16 cellular contexts compared by ENCODE assay signal in genomic region chr6:50889912-50890311, GRCh38.
DNase-seq lines count a peak whose midpoint lies in the region; ATAC-seq and TF ChIP-seq lines count a peak whose summit lies in the region.
"Had no signal": no experiment of that assay in that cellular context is flagged by ENCODE, and none has a peak within 500 bp of the region (broad histone marks: within the 10 kb centered on the region; RNA-seq: fewer than 3 reads in every experiment).

No MANE protein-coding gene starts in this region.

- no peaks in the 10 kb centered on the region for H3K36me3 Mint-ChIP-seq in endodermal cell (ENCODE audit: low read depth)
- no peaks in the 10 kb centered on the region for H3K36me3 Mint-ChIP-seq in activated CD8-positive, alpha-beta T cell treated with anti-CD3 and anti-CD28 coated beads for 36 hours (ENCODE audit: low read depth)
- H3K36me3 Mint-ChIP-seq in activated T-cell treated with anti-CD3 and anti-CD28 coated beads, Interleukin-2, amount 50 U/mL, for 24 hours (ENCODE audit: low read depth), result no peaks in the 10 kb centered on the region
- H3K36me3 Mint-ChIP-seq: CD4-positive, alpha-beta memory T cell had no signal

- no peaks in the 10 kb centered on the region for H3K36me3 ChIP-seq in SK-N-MC (ENCODE audit: insufficient read depth, low read length)
- H3K36me3 ChIP-seq in endodermal cell (ENCODE audit: control insufficient read depth, insufficient read depth, low read length), result no peaks in the 10 kb centered on the region

- TF ChIP-seq CTCF in endodermal cell (conservative IDR thresholded peaks at IDR 0.05) (no peak), dorsolateral prefrontal cortex (IDR thresholded peaks at IDR 0.05 in 54 of 56, conservative IDR thresholded peaks at IDR 0.05 in 2 of 56; ENCODE audit: low read depth in 1 of 56, partially characterized antibody in 56 of 56) (no peak)
- TF ChIP-seq CTCF in activated CD8-positive, alpha-beta T cell treated with anti-CD3 and anti-CD28 coated beads for 36 hours (IDR thresholded peaks at IDR 0.05), result no peak

- DNase-seq in NCI-H69 (lab: John Stamatoyannopoulos, UW), result peak; percentile 83
- DNase-seq in SK-N-MC (ENCODE audit: low read depth, low spot score), result no peak
- DNase-seq in endodermal cell, result no peak
- DNase-seq in retina, result peak; percentile 9
- DNase-seq in activated CD8-positive, alpha-beta T cell treated with anti-CD3 and anti-CD28 coated beads for 36 hours, result no peak
- no peak for DNase-seq in dorsolateral prefrontal cortex
- DNase-seq in activated T-cell treated with anti-CD3 and anti-CD28 coated beads, Interleukin-2, amount 50 U/mL, for 24 hours, result no peak
- DNase-seq: C1 segment of cervical spinal cord; Calu3; CD4-positive, alpha-beta memory T cell; COR-L47; DMS53; DMS79 treated with DMSO at 0.1 percent for 48 hours; GM23248; H7; HCEC 1CT had no signal

- intact Hi-C loops in activated CD8-positive, alpha-beta T cell treated with anti-CD3 and anti-CD28 coated beads for 36 hours (cut with micrococcal nuclease), result no loop called here
- intact Hi-C loops in dorsolateral prefrontal cortex (cut with DNase I), result no loop called here

- H3K27me3 ChIP-seq in endodermal cell (ENCODE audit: control insufficient read depth, insufficient read depth, low read length, poor library complexity, severe bottlenecking) (no peaks in the 10 kb centered on the region), dorsolateral prefrontal cortex (peaks cover 0 to 6% (median 0%) of the 10 kb centered on the region in 45 donors)

- H3K27me3 Mint-ChIP-seq in endodermal cell (ENCODE audit: insufficient read depth), result peaks cover 9% of the 10 kb centered on the region
- H3K27me3 Mint-ChIP-seq in activated CD8-positive, alpha-beta T cell treated with anti-CD3 and anti-CD28 coated beads for 36 hours, result no peaks in the 10 kb centered on the region
- no peaks in the 10 kb centered on the region for H3K27me3 Mint-ChIP-seq in activated T-cell treated with anti-CD3 and anti-CD28 coated beads, Interleukin-2, amount 50 U/mL, for 24 hours
- H3K27me3 Mint-ChIP-seq: CD4-positive, alpha-beta memory T cell had no signal

- H3K27ac ChIP-seq in SK-N-MC, result peak overlapping the region; percentile 94
- H3K27ac ChIP-seq in endodermal cell (ENCODE audit: low read depth, low read length), result peak overlapping the region; percentile 49
- H3K27ac ChIP-seq in dorsolateral prefrontal cortex, result no peak overlapping the region
- H3K27ac ChIP-seq: GM23248 had no signal

- no peaks in the 10 kb centered on the region for H3K4me1 ChIP-seq in endodermal cell (ENCODE audit: control insufficient read depth, insufficient read depth, low read length)

- H3K9me3 ChIP-seq in SK-N-MC (ENCODE audit: low read depth, low read length) (no peaks in the 10 kb centered on the region), endodermal cell (ENCODE audit: control insufficient read depth, low read length) (no peaks in the 10 kb centered on the region)

- ATAC-seq in activated CD8-positive, alpha-beta T cell treated with anti-CD3 and anti-CD28 coated beads for 36 hours, result no peak

- WGBS in endodermal cell (ENCODE audit: insufficient coverage in 1 of 2, insufficient read length in 1 of 2), 2 experiments, result 29% methylated on average over 1 of the region's 2 CpGs; no CpG with 5 or more reads in 1 of the 2 experiments

- no peaks in the 10 kb centered on the region for H3K4me1 Mint-ChIP-seq in endodermal cell
- no peaks in the 10 kb centered on the region for H3K4me1 Mint-ChIP-seq in activated CD8-positive, alpha-beta T cell treated with anti-CD3 and anti-CD28 coated beads for 36 hours (ENCODE audit: low read depth)
- no peaks in the 10 kb centered on the region for H3K4me1 Mint-ChIP-seq in activated T-cell treated with anti-CD3 and anti-CD28 coated beads, Interleukin-2, amount 50 U/mL, for 24 hours (ENCODE audit: low read depth)
- H3K4me1 Mint-ChIP-seq: CD4-positive, alpha-beta memory T cell had no signal

- H3K9me3 Mint-ChIP-seq in endodermal cell, result peaks cover 1% of the 10 kb centered on the region
- peaks cover 3% of the 10 kb centered on the region for H3K9me3 Mint-ChIP-seq in activated CD8-positive, alpha-beta T cell treated with anti-CD3 and anti-CD28 coated beads for 36 hours
- H3K9me3 Mint-ChIP-seq in activated T-cell treated with anti-CD3 and anti-CD28 coated beads, Interleukin-2, amount 50 U/mL, for 24 hours, result peaks cover 5% of the 10 kb centered on the region
- H3K9me3 Mint-ChIP-seq: CD4-positive, alpha-beta memory T cell had no signal

- CTCF ChIA-PET in activated CD8-positive, alpha-beta T cell treated with anti-CD3 and anti-CD28 coated beads for 36 hours (lab: Charles Lee), result no interaction called here

- POLR2A ChIA-PET in activated CD8-positive, alpha-beta T cell treated with anti-CD3 and anti-CD28 coated beads for 36 hours (lab: Charles Lee), result no interaction called here

- no peak overlapping the region for H3K4me3 Mint-ChIP-seq in endodermal cell
- H3K4me3 Mint-ChIP-seq in activated CD8-positive, alpha-beta T cell treated with anti-CD3 and anti-CD28 coated beads for 36 hours, result no peak overlapping the region
- H3K4me3 Mint-ChIP-seq in activated T-cell treated with anti-CD3 and anti-CD28 coated beads, Interleukin-2, amount 50 U/mL, for 24 hours, result no peak overlapping the region
- H3K4me3 Mint-ChIP-seq: CD4-positive, alpha-beta memory T cell had no signal

- H3K27ac Mint-ChIP-seq in endodermal cell, result no peak overlapping the region
- no peak overlapping the region for H3K27ac Mint-ChIP-seq in activated CD8-positive, alpha-beta T cell treated with anti-CD3 and anti-CD28 coated beads for 36 hours
- H3K27ac Mint-ChIP-seq in activated T-cell treated with anti-CD3 and anti-CD28 coated beads, Interleukin-2, amount 50 U/mL, for 24 hours, result no peak overlapping the region
- H3K27ac Mint-ChIP-seq: CD4-positive, alpha-beta memory T cell had no signal

- H3K4me3 ChIP-seq in SK-N-MC (peak overlapping the region; percentile 72), endodermal cell (ENCODE audit: low read length) (no peak overlapping the region), dorsolateral prefrontal cortex (no peak overlapping the region)
- H3K4me3 ChIP-seq: GM23248 had no signal

- H3K9ac ChIP-seq in SK-N-MC (ENCODE audit: insufficient read length) (peak overlapping the region; percentile 64), endodermal cell (ENCODE audit: extremely low read depth, low read length, poor library complexity, severe bottlenecking) (no peak overlapping the region)
- H3K9ac ChIP-seq: GM23248 had no signal

Comparison
In these comparisons a context has a peak if more than half of its experiments do, and no peak if none do; other contexts are left out.
1. DNase-seq: peak in NCI-H69 (single experiment) and retina (single experiment); none in SK-N-MC (single experiment), endodermal cell (single experiment), activated CD8-positive, alpha-beta T cell treated with anti-CD3 and anti-CD28 coated beads for 36 hours (single experiment), dorsolateral prefrontal cortex (0 of 10) and activated T-cell treated with anti-CD3 and anti-CD28 coated beads, Interleukin-2, amount 50 U/mL, for 24 hours (single experiment).
2. H3K27ac ChIP-seq: peak in SK-N-MC (single experiment) and endodermal cell (single experiment); none in dorsolateral prefrontal cortex (0 of 59).